In the genomic region with DNA sequence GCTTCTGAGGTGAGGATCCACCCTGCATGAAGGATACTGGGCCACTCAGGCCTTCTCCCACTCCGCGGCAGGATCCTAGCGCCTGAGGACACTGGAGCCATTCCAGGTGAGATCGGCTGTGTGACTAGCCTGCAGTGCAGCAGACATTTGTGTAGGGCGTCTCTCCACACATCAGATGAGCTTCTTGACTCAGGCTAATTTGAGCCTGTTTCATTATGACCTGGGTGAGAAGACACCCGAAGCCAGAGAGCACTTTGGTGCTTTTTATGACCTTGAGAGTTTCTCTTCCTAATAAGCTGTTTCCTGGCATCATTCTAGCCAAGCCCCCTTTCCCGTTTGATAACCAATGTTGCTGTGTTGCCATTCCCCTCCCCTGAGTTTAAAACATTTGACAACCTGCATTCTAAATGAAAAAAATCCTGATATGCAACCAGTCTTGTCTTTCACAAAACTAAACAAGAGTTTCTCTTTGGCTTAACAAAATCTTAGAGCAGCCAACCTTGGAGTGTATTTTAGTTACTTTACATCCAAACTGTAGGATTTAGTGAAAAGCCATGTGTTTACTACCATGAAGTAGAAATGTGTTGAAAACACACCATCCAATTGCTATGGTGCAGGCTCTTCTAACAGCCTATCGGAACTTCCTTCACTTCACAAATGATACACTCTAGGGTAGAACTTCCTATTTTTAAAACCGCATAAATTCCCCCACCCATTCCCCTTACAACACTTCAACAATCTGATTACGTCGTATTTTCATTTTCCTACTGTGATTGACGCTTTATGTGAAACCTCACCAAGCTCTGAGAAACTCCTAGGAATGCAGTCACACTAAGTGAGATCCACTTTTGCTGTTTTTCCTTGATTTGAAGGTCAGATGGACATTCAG, we compare ENCODE assay signal across 9 cellular contexts.
DNase-seq lines count a peak whose midpoint lies in the region; ATAC-seq and TF ChIP-seq lines count a peak whose summit lies in the region.
"Had no signal": no experiment of that assay in that cellular context is flagged by ENCODE, and none has a peak within 500 bp of the region (broad histone marks: within the 10 kb centered on the region; RNA-seq: fewer than 3 reads in every experiment).

No MANE protein-coding gene starts in this region.

- H3K9ac ChIP-seq in neural progenitor cell = no peak overlapping the region

- H3K4me2 ChIP-seq in OCI-LY7 (ENCODE audit: low read length) (no peak overlapping the region), neural progenitor cell (no peak overlapping the region)
- H3K4me2 ChIP-seq: A549 had no signal

- H3K27me3 Mint-ChIP-seq in neural progenitor cell (ENCODE audit: insufficient read depth, low read depth) = no peaks in the 10 kb centered on the region

- no peak for TF ChIP-seq CTCF in OCI-LY7 (conservative IDR thresholded peaks at IDR 0.05; ENCODE audit: low read length)
- no peak for TF ChIP-seq CTCF in neural progenitor cell (IDR thresholded peaks at IDR 0.05)

- POLR2A ChIA-PET in OCI-LY7 (lab: Charles Lee) = no interaction called here

- H3K9me2 ChIP-seq in OCI-LY7 (ENCODE audit: insufficient read depth, low read length) = no peaks in the 10 kb centered on the region

- H2AFZ ChIP-seq in OCI-LY7 (ENCODE audit: low read length) = peak overlapping the region; percentile 61; the same call in 1 of the 2 replicates
- no peak overlapping the region for H2AFZ ChIP-seq in neural progenitor cell (replicated peaks)

- no peak overlapping the region for H3K4me3 ChIP-seq in OCI-LY7 (ENCODE audit: low read depth, low read length, poor library complexity, severe bottlenecking)
- H3K4me3 ChIP-seq in neural progenitor cell = no peak overlapping the region
- H3K4me3 ChIP-seq in SJCRH30 = no peak overlapping the region
- H3K4me3 ChIP-seq: A549 had no signal

- peak; percentile 87 for ATAC-seq in HG02798 (IDR thresholded peaks at IDR 0.05; ENCODE audit: poor library complexity, unreplicated experiment)
- ATAC-seq: A549 had no signal

- DNase-seq in activated CD4-positive, alpha-beta T cell treated with anti-CD3 and anti-CD28 coated beads for 48 hours = peak; percentile 12
- no peak for DNase-seq in activated CD4-positive, alpha-beta T cell treated with anti-CD3 and anti-CD28 coated beads for 1 hour
- DNase-seq in OCI-LY7 (ENCODE audit: low spot score) = no peak
- DNase-seq in neural progenitor cell (ENCODE audit: low spot score) = no peak
- no peak for DNase-seq in NCI-H82 (lab: John Stamatoyannopoulos, UW)
- no peak for DNase-seq in stimulated activated CD4-positive, alpha-beta T cell treated with anti-CD3 and anti-CD28 coated beads, Interleukin-2, amount 100 ng/mL, for 24 hours
- no peak for DNase-seq in SJCRH30

- H3K36me3 Mint-ChIP-seq in neural progenitor cell = no peaks in the 10 kb centered on the region

- H3K79me2 ChIP-seq in OCI-LY7 (ENCODE audit: insufficient read depth, low read depth, low read length) (no peaks in the 10 kb centered on the region), neural progenitor cell (ENCODE audit: low read depth) (no peaks in the 10 kb centered on the region)

- no peaks in the 10 kb centered on the region for H4K20me1 ChIP-seq in OCI-LY7 (ENCODE audit: insufficient read depth, low read length)
- H4K20me1 ChIP-seq in neural progenitor cell (ENCODE audit: low read depth) = no peaks in the 10 kb centered on the region

- H3K4me1 Mint-ChIP-seq in neural progenitor cell = peaks cover 16% of the 10 kb centered on the region

- no peaks in the 10 kb centered on the region for H3F3A ChIP-seq in neural progenitor cell (ENCODE audit: low read depth)

- H3K9me3 ChIP-seq in OCI-LY7 (ENCODE audit: low read length) = no peaks in the 10 kb centered on the region
- no peaks in the 10 kb centered on the region for H3K9me3 ChIP-seq in neural progenitor cell (ENCODE audit: low read depth)
- H3K9me3 ChIP-seq in SJCRH30 (replicated peaks) = no peaks in the 10 kb centered on the region
- H3K9me3 ChIP-seq: A549 had no signal

- no peak overlapping the region for H3K4me3 Mint-ChIP-seq in neural progenitor cell

- no TSS peak for BruUV-seq in OCI-LY7 (replicated peaks; lab: Mats Ljungman, UMichigan)

- H3K9me3 Mint-ChIP-seq in neural progenitor cell = peaks cover 4% of the 10 kb centered on the region

- CTCF ChIA-PET in OCI-LY7 (lab: Charles Lee; ENCODE audit: unreplicated experiment) = no interaction called here

- no peaks in the 10 kb centered on the region for H3K36me3 ChIP-seq in OCI-LY7 (ENCODE audit: insufficient read depth, low read length)
- no peaks in the 10 kb centered on the region for H3K36me3 ChIP-seq in neural progenitor cell
- no peaks in the 10 kb centered on the region for H3K36me3 ChIP-seq in SJCRH30

- H3K27me3 ChIP-seq in neural progenitor cell (no peaks in the 10 kb centered on the region), SJCRH30 (no peaks in the 10 kb centered on the region)

- no peaks in the 10 kb centered on the region for H3K4me1 ChIP-seq in OCI-LY7 (ENCODE audit: insufficient read depth, low read length, poor library complexity, severe bottlenecking)
- no peaks in the 10 kb centered on the region for H3K4me1 ChIP-seq in neural progenitor cell
- H3K4me1 ChIP-seq in SJCRH30 = 0 out of 2 replicates have a peak, but pooled peaks cover 6% of the 10 kb centered on the region

- no peak overlapping the region for H3K27ac ChIP-seq in OCI-LY7 (ENCODE audit: low read depth, low read length, poor library complexity, severe bottlenecking)
- no peak overlapping the region for H3K27ac ChIP-seq in neural progenitor cell
- no peak overlapping the region for H3K27ac ChIP-seq in SJCRH30
- H3K27ac ChIP-seq: A549 had no signal

- H3K27ac Mint-ChIP-seq in neural progenitor cell = peak overlapping the region; percentile 72

- intact Hi-C loops in OCI-LY7 (cut with micrococcal nuclease; ENCODE audit: unreplicated experiment) = no loop called here
